ENCODE assay signal across 9 cellular contexts in the genomic region with DNA sequence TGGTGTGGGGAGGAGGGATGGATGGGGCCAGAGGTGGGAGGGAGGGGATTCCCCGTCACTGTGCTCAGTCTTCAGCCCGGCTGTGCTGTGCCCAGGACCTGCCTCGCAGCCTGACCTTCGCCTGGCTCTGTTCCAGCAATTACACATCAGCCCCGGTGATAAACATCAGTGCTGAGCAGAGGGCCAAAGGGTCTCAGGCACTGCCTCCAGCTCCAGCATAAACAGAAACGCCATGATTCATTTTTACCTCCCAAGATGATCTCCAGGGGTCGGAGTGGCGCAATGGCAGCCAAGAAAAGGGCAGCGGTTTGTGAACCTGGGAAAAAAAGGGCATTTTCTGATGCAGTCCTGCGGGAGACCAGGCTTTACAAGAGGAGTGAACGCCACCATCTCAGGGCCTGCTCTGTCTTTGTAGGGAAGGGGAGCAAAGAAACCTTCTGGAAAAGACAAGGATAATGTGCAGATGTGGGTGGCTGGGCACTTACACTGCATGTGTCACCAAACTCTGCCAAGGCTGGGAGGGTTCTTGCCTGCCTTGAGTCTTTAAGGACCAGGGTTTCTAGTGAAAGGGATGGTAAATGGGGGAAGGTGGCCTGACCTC. TPM values are rescaled to one million over a fixed set of nuclear protein-coding genes. Genes with fewer than 3 reads are reported as not detected.
DNase-seq lines count a peak whose midpoint lies in the region; ATAC-seq and TF ChIP-seq lines count a peak whose summit lies in the region.
"Had no signal": no experiment of that assay in that cellular context is flagged by ENCODE, and none has a peak within 500 bp of the region (broad histone marks: within the 10 kb centered on the region; RNA-seq: fewer than 3 reads in every experiment).

No MANE protein-coding gene starts in this region.

- DNase-seq in NCI-H1436 (lab: John Stamatoyannopoulos, UW) (peak; percentile 6), NCI-H1436 treated with DMSO at 0.1 percent for 48 hours (lab: John Stamatoyannopoulos, UW) (no peak), amniotic stem cell (lab: John Stamatoyannopoulos, UW) (peak; percentile 44), left colon (peak; percentile 61 to 78), testis (peak; percentile 68)

- no peaks in the 10 kb centered on the region for H3K36me3 ChIP-seq in testis (ENCODE audit: low read depth, missing control alignments)
- H3K36me3 ChIP-seq: BLaER1 had no signal

- H3K4me1 ChIP-seq in testis = peaks cover 75% of the 10 kb centered on the region

- H3K4me3 ChIP-seq in testis = no peak overlapping the region
- H3K4me3 ChIP-seq: BLaER1 had no signal

- 33 to 45% methylated on average over 11 of the region's 11 CpGs for WGBS in testis, 2 donors

- H3K27ac ChIP-seq in testis = peak overlapping the region; percentile 75 to 82
- H3K27ac ChIP-seq: BLaER1 had no signal

- no peak for TF ChIP-seq POLR2A in testis (IDR thresholded peaks at IDR 0.05)

- intact Hi-C loops in left colon (cut with DNase I, micrococcal nuclease) (no loop called here), testis (cut with DNase I; ENCODE audit: low total_unique reads) (no loop called here)

- peak; percentile 55 for ATAC-seq in left colon
- ATAC-seq in HG03469 (IDR thresholded peaks at IDR 0.05; ENCODE audit: unreplicated experiment) = no peak
- no peak for ATAC-seq in GM18519 (IDR thresholded peaks at IDR 0.05; ENCODE audit: low FRiP score, unreplicated experiment)
- no peak for ATAC-seq in HG03520 (IDR thresholded peaks at IDR 0.05; ENCODE audit: unreplicated experiment)

- H3K27me3 ChIP-seq in testis = no peaks in the 10 kb centered on the region
- H3K27me3 ChIP-seq: BLaER1 had no signal

- no peak for TF ChIP-seq CTCF in testis (IDR thresholded peaks at IDR 0.05)

- H3K9me3 ChIP-seq in testis = no peaks in the 10 kb centered on the region
- H3K9me3 ChIP-seq: BLaER1 had no signal

RNA-seq across cellular contexts. Expression of gene SHISA4, which starts 28.1 kb away (rescaled TPM):
- total RNA-seq in left colon (1 to 10 TPM; 1.7 to 2.6 TPM), testis (10 to 100 TPM; 45.5 to 48.0 TPM)
- 32.6 TPM for polyA plus RNA-seq in testis (ENCODE audit: insufficient read depth, low read depth, low replicate concordance)

RNA-seq across cellular contexts. Expression of gene LMOD1, which starts 29.6 kb away (rescaled TPM):
- total RNA-seq in left colon (10 to 100 TPM in 1 of 2 donors, 1 to 10 TPM in 1; 9.4 to 58.4 TPM), testis (10 to 100 TPM; 31.4 to 46.3 TPM)
- polyA plus RNA-seq in testis (ENCODE audit: insufficient read depth, low read depth, low replicate concordance) = 39.4 TPM

RNA-seq across cellular contexts. Expression of gene TIMM17A, which starts 38.6 kb away (rescaled TPM):
- total RNA-seq in left colon (10 to 100 TPM; 53.1 to 60.1 TPM), testis (10 to 100 TPM; 22.7 to 24.7 TPM)
- 42.5 TPM for polyA plus RNA-seq in testis (ENCODE audit: insufficient read depth, low read depth, low replicate concordance)

Comparison
In these comparisons a context has a peak if more than half of its experiments do, and no peak if none do; other contexts are left out.
1. RNA of gene SHISA4, which starts 28.1 kb away (total RNA-seq): 45.5 to 48.0 TPM in testis; 1.7 to 2.6 TPM in left colon; every median in the first group is over 10 times any median in the second.